Comparison of ENCODE assay signal across 14 cellular contexts in the genomic region with DNA sequence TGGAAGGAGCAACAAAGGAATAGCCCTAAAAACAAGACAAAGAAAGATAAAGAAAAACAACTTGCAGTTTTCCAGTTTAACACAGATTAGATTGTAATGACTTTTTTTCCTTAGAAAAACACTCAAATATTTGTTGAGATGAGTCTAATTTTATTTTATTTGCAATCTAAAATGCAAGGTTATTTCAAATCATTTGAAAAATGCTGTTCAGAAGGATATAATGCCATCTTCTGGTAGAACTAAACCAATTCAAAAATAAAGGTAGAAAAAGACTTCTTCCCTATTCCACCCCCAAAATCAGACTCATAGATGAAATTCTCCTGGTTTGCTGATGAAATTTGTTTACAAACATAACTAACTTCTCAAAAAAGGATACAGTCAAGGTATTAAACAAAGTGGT.
DNase-seq lines count a peak whose midpoint lies in the region; ATAC-seq and TF ChIP-seq lines count a peak whose summit lies in the region.
"Had no signal": no experiment of that assay in that cellular context is flagged by ENCODE, and none has a peak within 500 bp of the region (broad histone marks: within the 10 kb centered on the region; RNA-seq: fewer than 3 reads in every experiment).

No MANE protein-coding gene starts in this region.

- no peaks in the 10 kb centered on the region for H3K27me3 Mint-ChIP-seq in activated CD4-positive, alpha-beta memory T cell treated with anti-CD3 and anti-CD28 coated beads for 36 hours
- H3K27me3 Mint-ChIP-seq: natural killer cell treated with Interleukin-12 subunit alpha and Interleukin-12 subunit beta and Interleukin-15 and Interleukin-18, amount 100 ng/mL, for 72 hours had no signal

- no peaks in the 10 kb centered on the region for H3K27me3 ChIP-seq in BE2C

- DNase-seq in BE2C (no peak), LNCaP clone FGC (ENCODE audit: low read depth) (no peak), choroid plexus epithelial cell (ENCODE audit: low read depth) (peak; percentile 28), myocyte (ENCODE audit: low read depth) (peak; percentile 9), NCI-H1105 treated with DMSO at 0.1 percent for 48 hours (lab: John Stamatoyannopoulos, UW) (no peak), NCI-H1105 (lab: John Stamatoyannopoulos, UW) (no peak)
- DNase-seq in activated CD4-positive, alpha-beta memory T cell treated with anti-CD3 and anti-CD28 coated beads for 36 hours: no peak
- DNase-seq: amniotic stem cell; CD8-positive, alpha-beta T cell; kidney glomerular epithelial cell; NCI-H187; T-helper 9 cell had no signal

- H3K36me3 ChIP-seq in BE2C: no peaks in the 10 kb centered on the region

- CTCF ChIA-PET in activated CD4-positive, alpha-beta memory T cell treated with anti-CD3 and anti-CD28 coated beads for 36 hours (lab: Charles Lee): interaction anchor here (1.8 to 5.2 kb wide), 2 partner anchors 273 kb away, joined by 8 to 255 read pairs; no protein-coding TSS in a partner anchor

- POLR2A ChIA-PET in activated CD4-positive, alpha-beta memory T cell treated with anti-CD3 and anti-CD28 coated beads for 36 hours (lab: Charles Lee): no interaction called here

- H3K27ac Mint-ChIP-seq in activated CD4-positive, alpha-beta memory T cell treated with anti-CD3 and anti-CD28 coated beads for 36 hours: no peak overlapping the region
- H3K27ac Mint-ChIP-seq: CD8-positive, alpha-beta T cell; natural killer cell treated with Interleukin-12 subunit alpha and Interleukin-12 subunit beta and Interleukin-15 and Interleukin-18, amount 100 ng/mL, for 72 hours had no signal

- H3K9me3 ChIP-seq in BE2C: no peaks in the 10 kb centered on the region

- peaks cover 30% of the 10 kb centered on the region for H3K36me3 Mint-ChIP-seq in activated CD4-positive, alpha-beta memory T cell treated with anti-CD3 and anti-CD28 coated beads for 36 hours

- intact Hi-C loops in activated CD4-positive, alpha-beta memory T cell treated with anti-CD3 and anti-CD28 coated beads for 36 hours (cut with micrococcal nuclease): loop anchor here (5.0 kb wide), 1 partner anchor 73 kb away; no protein-coding TSS in a partner anchor

- no peak for ATAC-seq in GM21526 (IDR thresholded peaks at IDR 0.05; ENCODE audit: low FRiP score, unreplicated experiment)
- ATAC-seq: CD8-positive, alpha-beta T cell; natural killer cell treated with Interleukin-12 subunit alpha and Interleukin-12 subunit beta and Interleukin-15 and Interleukin-18, amount 100 ng/mL, for 72 hours had no signal

- no peaks in the 10 kb centered on the region for H3K4me1 ChIP-seq in BE2C

- TF ChIP-seq CTCF in BE2C (IDR thresholded peaks at IDR 0.05; ENCODE audit: low read depth, low read length) (peak; percentile 8; the same call in 1 of the 2 replicates), LNCaP clone FGC (IDR thresholded peaks at IDR 0.05; ENCODE audit: control insufficient read depth, extremely low read depth, insufficient read depth) (0 out of 2 replicates have a peak, but pooled peaks have one; percentile 24), choroid plexus epithelial cell (conservative IDR thresholded peaks at IDR 0.05; ENCODE audit: low read depth, low read length) (peak; percentile 26)

- no peak overlapping the region for H3K4me3 Mint-ChIP-seq in activated CD4-positive, alpha-beta memory T cell treated with anti-CD3 and anti-CD28 coated beads for 36 hours
- H3K4me3 Mint-ChIP-seq: CD8-positive, alpha-beta T cell; natural killer cell treated with Interleukin-12 subunit alpha and Interleukin-12 subunit beta and Interleukin-15 and Interleukin-18, amount 100 ng/mL, for 72 hours had no signal

- no peak overlapping the region for H3K4me3 ChIP-seq in BE2C (ENCODE audit: low read depth, low read length)
- H3K4me3 ChIP-seq in LNCaP clone FGC (ENCODE audit: low read depth, low read length): no peak overlapping the region
- no peak overlapping the region for H3K4me3 ChIP-seq in choroid plexus epithelial cell (ENCODE audit: low read depth, low read length)

- no peaks in the 10 kb centered on the region for H3K9me3 Mint-ChIP-seq in activated CD4-positive, alpha-beta memory T cell treated with anti-CD3 and anti-CD28 coated beads for 36 hours
- H3K9me3 Mint-ChIP-seq: CD8-positive, alpha-beta T cell; natural killer cell treated with Interleukin-12 subunit alpha and Interleukin-12 subunit beta and Interleukin-15 and Interleukin-18, amount 100 ng/mL, for 72 hours had no signal

- H3K4me1 Mint-ChIP-seq in activated CD4-positive, alpha-beta memory T cell treated with anti-CD3 and anti-CD28 coated beads for 36 hours (ENCODE audit: low read depth): peaks cover 10% of the 10 kb centered on the region

Comparison
In these comparisons a context has a peak if more than half of its experiments do, and no peak if none do; other contexts are left out.
1. DNase-seq: peak in choroid plexus epithelial cell (single experiment) and myocyte (single experiment); none in BE2C (single experiment), LNCaP clone FGC (single experiment), NCI-H1105 treated with DMSO at 0.1 percent for 48 hours (single experiment), NCI-H1105 (single experiment) and activated CD4-positive, alpha-beta memory T cell treated with anti-CD3 and anti-CD28 coated beads for 36 hours (single experiment).
2. Peak in every context shown above with its lines, with median percentiles within 50 percentile points of each other: CTCF ChIP-seq.